1 cellular context compared by ENCODE assay signal in the genomic region with DNA sequence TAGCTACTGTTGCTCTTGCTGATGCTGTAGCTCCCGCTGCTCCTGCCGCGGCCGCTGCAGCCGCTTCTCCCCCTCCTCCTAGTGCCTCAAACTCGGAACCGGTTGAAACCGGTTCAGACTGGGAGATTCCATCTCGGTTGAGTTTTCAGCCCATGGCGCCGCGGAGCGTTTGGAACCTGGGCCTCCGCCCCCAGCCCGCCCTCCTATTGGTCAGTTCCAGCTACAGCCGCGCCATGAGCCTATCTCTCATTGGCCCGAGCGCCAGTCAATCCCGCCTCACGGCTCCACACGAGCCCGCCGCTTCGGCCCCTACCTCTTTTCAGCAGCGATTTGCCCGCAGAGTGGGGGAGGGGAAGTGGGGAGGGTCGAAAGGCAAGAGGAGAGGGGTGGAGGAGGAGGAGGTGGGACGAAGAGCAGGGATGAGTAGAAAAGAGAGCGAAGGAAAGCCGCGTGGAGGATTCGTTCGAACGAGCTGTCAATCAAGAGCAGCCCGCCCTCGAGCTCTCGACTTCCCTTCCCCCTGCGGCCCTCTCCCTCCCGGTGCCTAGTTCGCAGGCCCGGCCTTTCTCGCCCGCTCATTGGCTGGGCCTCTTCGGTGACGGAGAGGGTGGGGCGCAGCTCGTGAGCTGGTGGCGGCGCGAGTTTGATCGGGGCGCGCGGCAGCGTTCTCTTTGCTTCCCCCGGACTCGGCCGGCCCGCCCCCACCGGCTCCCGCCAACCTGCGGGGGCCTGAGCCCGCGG.
TF ChIP-seq lines count a peak whose summit lies in the region.

Gene XPO1 (minus strand): TSS at position 178 of the 741 bp plus-strand sequence. CDS start 4,459 bp downstream, outside the sequence.

TF ChIP-seq in neural cell, 6 proteins besides CTCF, POLR2A, EP300 and RAD21 (continued from another document):
- TF ChIP-seq EZH2 (IDR thresholded peaks at IDR 0.05; ENCODE audit: borderline replicate concordance, insufficient read depth, low read length, poor library complexity, severe bottlenecking) (no peak), MXI1 (conservative IDR thresholded peaks at IDR 0.05; ENCODE audit: poor library complexity, severe bottlenecking) (peak; percentile 48)
